16 cellular contexts compared by ENCODE assay signal in the genomic region with DNA sequence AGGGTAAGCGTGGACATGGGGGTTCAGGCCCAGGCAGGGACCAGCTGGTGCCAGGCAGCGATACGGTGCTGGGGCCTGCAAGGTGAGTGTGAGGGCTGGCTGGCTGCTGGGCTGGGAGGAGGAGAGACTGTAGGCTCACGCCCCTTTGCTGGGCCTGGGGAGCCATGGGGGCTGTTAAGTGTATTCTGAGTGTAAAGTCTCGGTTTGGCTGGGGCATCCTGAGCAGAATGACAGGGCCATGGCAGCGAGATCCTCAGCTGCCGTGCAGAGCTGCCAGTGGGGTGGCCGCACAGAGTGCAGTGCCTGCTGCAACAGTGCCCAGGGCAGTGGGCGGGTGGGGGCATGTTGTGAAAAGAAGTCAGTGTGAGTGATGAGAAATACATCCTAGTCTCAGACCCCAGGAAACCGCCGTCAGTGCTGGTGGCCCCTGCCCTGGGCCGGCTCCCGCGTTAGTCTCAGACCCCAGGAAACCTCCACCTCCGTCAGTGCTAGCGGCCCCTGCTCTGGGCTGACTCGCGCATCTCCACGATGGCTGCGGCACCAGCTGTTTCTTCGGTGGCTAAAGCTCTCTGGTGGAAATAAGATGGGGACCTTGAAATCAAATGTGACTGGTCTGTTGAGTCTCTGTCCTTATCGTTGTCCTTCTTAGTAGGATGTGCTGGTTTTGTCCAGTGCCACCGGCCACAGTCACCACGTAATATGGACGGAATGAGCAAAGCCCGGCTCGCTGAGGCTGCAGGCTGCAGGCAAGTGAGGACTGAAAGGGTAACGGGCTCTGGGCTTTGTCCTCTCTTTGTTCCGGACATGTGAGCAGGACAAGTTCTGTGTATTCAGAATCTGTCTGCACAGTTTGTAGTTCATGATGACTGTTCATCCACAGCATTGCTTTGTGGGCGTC. TPM values are rescaled to one million over a fixed set of nuclear protein-coding genes. Genes with fewer than 3 reads are reported as not detected.
A peak's percentile ranks its signal among the peaks of the same experiment; 100 is the strongest.
DNase-seq lines count a peak whose midpoint lies in the region; TF ChIP-seq lines count a peak whose summit lies in the region.
"Had no signal": no experiment of that assay in that cellular context is flagged by ENCODE, and none has a peak within 500 bp of the region (broad histone marks: within the 10 kb centered on the region; RNA-seq: fewer than 3 reads in every experiment).

No MANE protein-coding gene starts in this region.

- H3K14ac ChIP-seq in neuronal stem cell (ENCODE audit: low read length) = peak overlapping the region; percentile 56

- H3K27ac ChIP-seq in MM.1S (ENCODE audit: low read length) = peak overlapping the region; percentile 98
- no peak overlapping the region for H3K27ac ChIP-seq in neuronal stem cell (replicated peaks; ENCODE audit: low read length)
- no peak overlapping the region for H3K27ac ChIP-seq in brain microvascular endothelial cell
- H3K27ac ChIP-seq: prostate gland, SJCRH30, uterus had no signal

- no peak overlapping the region for H3K9ac ChIP-seq in MM.1S (ENCODE audit: low read length)
- H3K9ac ChIP-seq in neuronal stem cell (ENCODE audit: low read depth, low read length, poor library complexity) = peak overlapping the region; percentile 44

- H2BK5ac ChIP-seq in neuronal stem cell (ENCODE audit: low read length) = peak overlapping the region; percentile 39

- H3K36me3 Mint-ChIP-seq in chondrocyte (ENCODE audit: low read depth) = peaks cover 33% of the 10 kb centered on the region

- H3K27me3 Mint-ChIP-seq in chondrocyte (ENCODE audit: low read depth) = no peaks in the 10 kb centered on the region

- H3F3A ChIP-seq in MM.1S (ENCODE audit: insufficient read depth, low read length) = peaks cover 19% of the 10 kb centered on the region

- no peak overlapping the region for H2AFZ ChIP-seq in MM.1S (ENCODE audit: low read length)
- no peak overlapping the region for H2AFZ ChIP-seq in neuronal stem cell (ENCODE audit: low read length)

- no peak overlapping the region for H3K27ac Mint-ChIP-seq in chondrocyte (ENCODE audit: unreplicated experiment)

- in situ Hi-C loops in brain microvascular endothelial cell (cut with HindIII; ENCODE audit: low pct_ligation_motif_present, low sequenced_read_pairs) = no loop called here

- peak overlapping the region; percentile 17 for H3K18ac ChIP-seq in neuronal stem cell (ENCODE audit: low read length)

- H3K79me2 ChIP-seq in MM.1S (ENCODE audit: low read length) = peaks cover 13% of the 10 kb centered on the region

- H3K79me1 ChIP-seq in neuronal stem cell (ENCODE audit: low read depth, low read length) = peaks cover 10% of the 10 kb centered on the region

- H3K27me3 ChIP-seq in MM.1S (replicated peaks; ENCODE audit: insufficient read depth, low read length) = no peaks in the 10 kb centered on the region
- H3K27me3 ChIP-seq in neuronal stem cell (ENCODE audit: control insufficient read depth in 3 of 3, insufficient read depth in 3 of 3, low read depth in 1 of 3, low read length in 3 of 3) = no peaks in the 10 kb centered on the region
- no peaks in the 10 kb centered on the region for H3K27me3 ChIP-seq in brain microvascular endothelial cell (replicated peaks)
- H3K27me3 ChIP-seq: SJCRH30, uterus had no signal

- no peak for TF ChIP-seq CTCF in MM.1S (IDR thresholded peaks at IDR 0.05; ENCODE audit: low read length)
- TF ChIP-seq CTCF in chondrocyte (IDR thresholded peaks at IDR 0.05) = no peak
- no peak for TF ChIP-seq CTCF in brain microvascular endothelial cell (IDR thresholded peaks at IDR 0.05; ENCODE audit: low read depth, low read length, missing control alignments)

- H3K4me2 ChIP-seq in MM.1S (ENCODE audit: low read depth, low read length) (peak overlapping the region; percentile 92; the same call in 1 of the 2 replicates), neuronal stem cell (ENCODE audit: insufficient read depth, low read length, poor library complexity, severe bottlenecking) (no peak overlapping the region)

- H4K8ac ChIP-seq in neuronal stem cell (ENCODE audit: low read depth, low read length) = peak overlapping the region; percentile 43

- H3K4me3 ChIP-seq in MM.1S (ENCODE audit: low read length) (no peak overlapping the region), neuronal stem cell (ENCODE audit: low read length in 2 of 2) (no peak overlapping the region), brain microvascular endothelial cell (ENCODE audit: low read depth, low read length) (no peak overlapping the region)
- H3K4me3 ChIP-seq: prostate gland, SJCRH30, uterus had no signal

- H3K36me3 ChIP-seq in MM.1S (replicated peaks; ENCODE audit: insufficient read depth, low read length) (no peaks in the 10 kb centered on the region; the same call in 1 of the 2 replicates), neuronal stem cell (replicated peaks in 1 of 2; ENCODE audit: control insufficient read depth in 2 of 2, insufficient read depth in 2 of 2, low read length in 2 of 2) (peaks cover 47 to 77% of the 10 kb centered on the region in 2 donors), brain microvascular endothelial cell (replicated peaks) (peaks cover 26% of the 10 kb centered on the region)
- H3K36me3 ChIP-seq: prostate gland, uterus had no signal

- peaks cover 14% of the 10 kb centered on the region for H3K4me1 Mint-ChIP-seq in chondrocyte (ENCODE audit: low read depth)

- no peak overlapping the region for H3K4me3 Mint-ChIP-seq in chondrocyte (ENCODE audit: unreplicated experiment)

- H4K20me1 ChIP-seq in MM.1S (ENCODE audit: insufficient read depth, low read length) = no peaks in the 10 kb centered on the region

- H3K4ac ChIP-seq in neuronal stem cell (ENCODE audit: low read length) = no peak overlapping the region

- peak overlapping the region; percentile 18 for H2BK120ac ChIP-seq in neuronal stem cell (ENCODE audit: low read depth, low read length)

- H3K23ac ChIP-seq in neuronal stem cell (ENCODE audit: low read depth, low read length, poor library complexity) = peak overlapping the region; percentile 97

- no peak overlapping the region for H2BK15ac ChIP-seq in neuronal stem cell (ENCODE audit: low read length)

- no peak overlapping the region for H4K91ac ChIP-seq in neuronal stem cell (ENCODE audit: low read depth, low read length, poor library complexity)

- WGBS in neuronal stem cell (ENCODE audit: extremely low coverage in 2 of 2, insufficient read length in 2 of 2, insufficient replicate concordance in 1 of 2), 2 donors = no CpG with 5 or more reads among the region's 30 CpGs

- H2BK12ac ChIP-seq in neuronal stem cell (ENCODE audit: low read length) = peak overlapping the region; percentile 58

- no peaks in the 10 kb centered on the region for H3K9me2 ChIP-seq in MM.1S (replicated peaks; ENCODE audit: insufficient read depth, low read length)

- DNase-seq in activated CD8-positive, alpha-beta memory T cell treated with anti-CD3 and anti-CD28 coated beads, Interleukin-2, amount 50 U/mL, for 4 hours = peak; percentile 16
- no peak for DNase-seq in activated CD8-positive, alpha-beta memory T cell treated with anti-CD3 and anti-CD28 coated beads for 24 hours
- DNase-seq in MM.1S = no peak
- peak; percentile 77 for DNase-seq in chondrocyte (ENCODE audit: low spot score)
- no peak for DNase-seq in neuronal stem cell (ENCODE audit: low spot score)
- no peak for DNase-seq in NCI-H774 (lab: John Stamatoyannopoulos, UW)
- DNase-seq in brain microvascular endothelial cell = no peak
- DNase-seq in kidney tubule cell (ENCODE audit: low spot score) = no peak
- DNase-seq: activated effector memory CD4-positive, alpha-beta T cell treated with anti-CD3 and anti-CD28 coated beads, Interleukin-2, amount 50 U/mL, for 16 hours; NCI-H1436 treated with DMSO at 0.1 percent for 48 hours; NCI-H82; SJCRH30; stimulated activated CD4-positive, alpha-beta T cell treated with anti-CD3 and anti-CD28 coated beads, Interleukin-1b, Interleukin-23, amount 100 ng/mL, for 48 hours; uterus had no signal

- no peaks in the 10 kb centered on the region for H3K9me3 Mint-ChIP-seq in chondrocyte (ENCODE audit: low read depth)

- H2AK5ac ChIP-seq in neuronal stem cell (ENCODE audit: low read depth, low read length) = no peak overlapping the region

- H3K9me3 ChIP-seq in MM.1S (replicated peaks; ENCODE audit: insufficient read depth, low read length) (no peaks in the 10 kb centered on the region), neuronal stem cell (replicated peaks in 1 of 2; ENCODE audit: control insufficient read depth in 2 of 2, insufficient read depth in 1 of 2, low read depth in 1 of 2, low read length in 2 of 2) (no peaks in the 10 kb centered on the region)
- H3K9me3 ChIP-seq: prostate gland, SJCRH30, uterus had no signal

- H3K4me1 ChIP-seq in MM.1S (ENCODE audit: low read length) (peaks cover 27% of the 10 kb centered on the region), neuronal stem cell (ENCODE audit: control insufficient read depth in 2 of 2, insufficient read depth in 1 of 2, low read depth in 1 of 2, low read length in 2 of 2) (peaks cover 6 to 16% of the 10 kb centered on the region in 2 donors)
- H3K4me1 ChIP-seq: prostate gland, uterus had no signal

RNA-seq across cellular contexts. Expression of gene ACSF3, which starts 22.9 kb away (rescaled TPM):
- 19.5 to 24.4 TPM (median 20.8 TPM) in 3 replicates for total RNA-seq in chondrocyte
- polyA plus RNA-seq in neuronal stem cell (2013, experiment 1 of 2) = 8.9 TPM
- 9.7 TPM for polyA plus RNA-seq in neuronal stem cell (2013, experiment 2 of 2)

RNA-seq across cellular contexts. Expression of gene CDH15, which starts 55.0 kb away (rescaled TPM):
- total RNA-seq in chondrocyte = 0.20 to 0.23 TPM in 2 of 3 replicates, not detected in the other
- polyA plus RNA-seq in neuronal stem cell (2013, experiment 1 of 2) = 0.03 TPM
- 0.03 TPM for polyA plus RNA-seq in neuronal stem cell (2013, experiment 2 of 2)
- total RNA-seq: mesenteric fat pad had no signal

Comparison
In these comparisons a context has a peak if more than half of its experiments do, and no peak if none do; other contexts are left out.
1. DNase-seq: peak in activated CD8-positive, alpha-beta memory T cell treated with anti-CD3 and anti-CD28 coated beads, Interleukin-2, amount 50 U/mL, for 4 hours (single experiment) and chondrocyte (single experiment); none in activated CD8-positive, alpha-beta memory T cell treated with anti-CD3 and anti-CD28 coated beads for 24 hours (single experiment), MM.1S (single experiment), neuronal stem cell (single experiment), NCI-H774 (single experiment), brain microvascular endothelial cell (single experiment) and kidney tubule cell (single experiment).